In the genomic region with DNA sequence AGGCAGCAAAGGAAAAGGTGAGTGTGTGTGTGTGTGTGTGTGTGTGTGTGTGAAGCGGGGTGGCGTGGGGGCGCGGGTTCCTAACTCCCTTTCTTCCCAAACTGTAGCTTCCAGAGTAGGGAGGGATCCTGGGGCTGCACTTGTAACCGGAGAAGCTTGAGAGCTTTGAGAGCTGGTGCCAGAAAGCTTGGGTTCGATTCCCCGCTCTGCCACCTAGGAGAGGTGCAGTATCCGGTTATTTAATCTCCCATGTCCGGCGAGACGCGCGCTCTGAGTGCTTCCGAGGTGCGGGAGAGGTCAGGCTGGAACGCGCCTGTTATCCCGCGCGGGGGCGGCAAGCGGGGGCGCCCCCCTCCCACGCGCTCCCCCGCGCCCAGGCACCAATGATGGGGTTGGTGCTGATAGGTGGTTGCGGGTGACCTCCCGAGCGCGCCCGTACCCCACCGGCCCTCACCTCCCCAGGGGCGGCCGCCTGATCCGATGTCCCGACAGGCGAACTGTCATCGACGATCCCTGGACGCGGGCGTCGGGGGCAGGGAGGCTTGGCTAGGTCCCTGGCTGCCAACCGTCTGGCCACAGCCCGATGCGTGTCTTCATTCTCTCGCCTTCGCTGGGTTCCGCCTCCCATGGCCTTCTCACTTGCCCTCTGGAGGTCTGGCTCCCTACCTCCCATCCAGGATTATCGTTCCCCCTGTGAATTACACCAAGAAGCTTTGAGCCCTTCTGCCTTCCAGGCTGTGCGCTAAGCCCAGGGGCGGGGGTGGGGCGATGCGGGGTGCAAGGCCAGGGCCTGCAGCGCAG, we compare ENCODE assay signal across 2 cellular contexts.
TF ChIP-seq lines count a peak whose summit lies in the region.

No MANE protein-coding gene starts in this region.

TF ChIP-seq in SK-N-SH, 30 proteins besides CTCF, POLR2A, EP300 and RAD21 (continued from another document):
- TF ChIP-seq FOSL2 (IDR thresholded peaks at IDR 0.05; ENCODE audit: borderline replicate concordance, low read depth) (no peak), ELF1 (IDR thresholded peaks at IDR 0.05) (no peak), TEAD4 (IDR thresholded peaks at IDR 0.05; ENCODE audit: borderline replicate concordance, insufficient read depth) (no peak), MEF2A (IDR thresholded peaks at IDR 0.05; ENCODE audit: borderline replicate concordance, low read depth) (no peak), FOXJ3 (CRISPR knock-in tag; IDR thresholded peaks at IDR 0.05) (no peak), TAF1 (IDR thresholded peaks at IDR 0.05; ENCODE audit: borderline replicate concordance, low read depth, low read length) (no peak)
- TF ChIP-seq, protein P1, sequence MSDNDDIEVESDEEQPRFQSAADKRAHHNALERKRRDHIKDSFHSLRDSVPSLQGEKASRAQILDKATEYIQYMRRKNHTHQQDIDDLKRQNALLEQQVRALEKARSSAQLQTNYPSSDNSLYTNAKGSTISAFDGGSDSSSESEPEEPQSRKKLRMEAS (IDR thresholded peaks at IDR 0.05; ENCODE audit: low read depth) = no peak
- TF ChIP-seq, protein P2, sequence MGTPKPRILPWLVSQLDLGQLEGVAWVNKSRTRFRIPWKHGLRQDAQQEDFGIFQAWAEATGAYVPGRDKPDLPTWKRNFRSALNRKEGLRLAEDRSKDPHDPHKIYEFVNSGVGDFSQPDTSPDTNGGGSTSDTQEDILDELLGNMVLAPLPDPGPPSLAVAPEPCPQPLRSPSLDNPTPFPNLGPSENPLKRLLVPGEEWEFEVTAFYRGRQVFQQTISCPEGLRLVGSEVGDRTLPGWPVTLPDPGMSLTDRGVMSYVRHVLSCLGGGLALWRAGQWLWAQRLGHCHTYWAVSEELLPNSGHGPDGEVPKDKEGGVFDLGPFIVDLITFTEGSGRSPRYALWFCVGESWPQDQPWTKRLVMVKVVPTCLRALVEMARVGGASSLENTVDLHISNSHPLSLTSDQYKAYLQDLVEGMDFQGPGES (IDR thresholded peaks at IDR 0.05; ENCODE audit: low read depth, low read length) = no peak
- TF ChIP-seq, protein P3, sequence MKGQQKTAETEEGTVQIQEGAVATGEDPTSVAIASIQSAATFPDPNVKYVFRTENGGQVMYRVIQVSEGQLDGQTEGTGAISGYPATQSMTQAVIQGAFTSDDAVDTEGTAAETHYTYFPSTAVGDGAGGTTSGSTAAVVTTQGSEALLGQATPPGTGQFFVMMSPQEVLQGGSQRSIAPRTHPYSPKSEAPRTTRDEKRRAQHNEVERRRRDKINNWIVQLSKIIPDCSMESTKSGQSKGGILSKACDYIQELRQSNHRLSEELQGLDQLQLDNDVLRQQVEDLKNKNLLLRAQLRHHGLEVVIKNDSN (IDR thresholded peaks at IDR 0.05; ENCODE audit: borderline replicate concordance, low read depth) = no peak
TF ChIP-seq in SK-N-SH: peak in this region for 0.

TF ChIP-seq in SK-N-SH treated with all-trans-retinoic acid at 6 μM for 48 hours, 23 proteins besides CTCF, POLR2A, EP300 and RAD21 (continued from another document):
- TF ChIP-seq, protein P4, sequence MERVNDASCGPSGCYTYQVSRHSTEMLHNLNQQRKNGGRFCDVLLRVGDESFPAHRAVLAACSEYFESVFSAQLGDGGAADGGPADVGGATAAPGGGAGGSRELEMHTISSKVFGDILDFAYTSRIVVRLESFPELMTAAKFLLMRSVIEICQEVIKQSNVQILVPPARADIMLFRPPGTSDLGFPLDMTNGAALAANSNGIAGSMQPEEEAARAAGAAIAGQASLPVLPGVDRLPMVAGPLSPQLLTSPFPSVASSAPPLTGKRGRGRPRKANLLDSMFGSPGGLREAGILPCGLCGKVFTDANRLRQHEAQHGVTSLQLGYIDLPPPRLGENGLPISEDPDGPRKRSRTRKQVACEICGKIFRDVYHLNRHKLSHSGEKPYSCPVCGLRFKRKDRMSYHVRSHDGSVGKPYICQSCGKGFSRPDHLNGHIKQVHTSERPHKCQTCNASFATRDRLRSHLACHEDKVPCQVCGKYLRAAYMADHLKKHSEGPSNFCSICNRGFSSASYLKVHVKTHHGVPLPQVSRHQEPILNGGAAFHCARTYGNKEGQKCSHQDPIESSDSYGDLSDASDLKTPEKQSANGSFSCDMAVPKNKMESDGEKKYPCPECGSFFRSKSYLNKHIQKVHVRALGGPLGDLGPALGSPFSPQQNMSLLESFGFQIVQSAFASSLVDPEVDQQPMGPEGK (CRISPR knock-in tag; IDR thresholded peaks at IDR 0.05; ENCODE audit: borderline replicate concordance) = no peak
- TF ChIP-seq, protein P5, sequence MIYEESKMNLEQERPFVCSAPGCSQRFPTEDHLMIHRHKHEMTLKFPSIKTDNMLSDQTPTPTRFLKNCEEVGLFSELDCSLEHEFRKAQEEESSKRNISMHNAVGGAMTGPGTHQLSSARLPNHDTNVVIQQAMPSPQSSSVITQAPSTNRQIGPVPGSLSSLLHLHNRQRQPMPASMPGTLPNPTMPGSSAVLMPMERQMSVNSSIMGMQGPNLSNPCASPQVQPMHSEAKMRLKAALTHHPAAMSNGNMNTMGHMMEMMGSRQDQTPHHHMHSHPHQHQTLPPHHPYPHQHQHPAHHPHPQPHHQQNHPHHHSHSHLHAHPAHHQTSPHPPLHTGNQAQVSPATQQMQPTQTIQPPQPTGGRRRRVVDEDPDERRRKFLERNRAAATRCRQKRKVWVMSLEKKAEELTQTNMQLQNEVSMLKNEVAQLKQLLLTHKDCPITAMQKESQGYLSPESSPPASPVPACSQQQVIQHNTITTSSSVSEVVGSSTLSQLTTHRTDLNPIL (CRISPR knock-in tag; IDR thresholded peaks at IDR 0.05; ENCODE audit: low read depth) = no peak
- no peak for TF ChIP-seq ZNF565 (CRISPR knock-in tag; conservative IDR thresholded peaks at IDR 0.05; ENCODE audit: low read depth)
- no peak for TF ChIP-seq ZNF8 (CRISPR knock-in tag; IDR thresholded peaks at IDR 0.05)
- no peak for TF ChIP-seq RARB (CRISPR knock-in tag; IDR thresholded peaks at IDR 0.05)
- TF ChIP-seq ZNF70 (CRISPR knock-in tag; IDR thresholded peaks at IDR 0.05) = no peak
